Comparison of ENCODE assay signal across 8 cellular contexts in genomic region chr7:141654551-141654950, GRCh38. TPM values are rescaled to one million over a fixed set of nuclear protein-coding genes. Genes with fewer than 3 reads are reported as not detected.
DNase-seq lines count a peak whose midpoint lies in the region; ATAC-seq, FAIRE-seq and TF ChIP-seq lines count a peak whose summit lies in the region.

No MANE protein-coding gene starts in this region.

- peaks cover 7% of the 10 kb centered on the region for H3K36me3 ChIP-seq in A673 (ENCODE audit: insufficient read depth, low read length, poor library complexity, severe bottlenecking)
- peaks cover 9 to 12% of the 10 kb centered on the region in 2 experiments for H3K36me3 ChIP-seq in keratinocyte (ENCODE audit: control insufficient read depth in 2 of 2, extremely low read depth in 1 of 2, insufficient read depth in 2 of 2, low read length in 2 of 2)

- BruUV-seq in A673 (replicated peaks; lab: Mats Ljungman, UMichigan) = no TSS peak

- CTCF ChIA-PET in A673 (lab: Charles Lee) = interaction anchor here (0.6 to 1.0 kb wide), 3 partner anchors 28 to 131 kb away, joined by 3 to 10 read pairs (median 5); partner anchors contain the start of gene SSBP1

- H3K27me3 ChIP-seq in A673 (replicated peaks; ENCODE audit: insufficient read depth, low read depth, low read length, poor library complexity) = no peaks in the 10 kb centered on the region
- no peaks in the 10 kb centered on the region for H3K27me3 ChIP-seq in keratinocyte (ENCODE audit: control insufficient read depth, extremely low read depth, insufficient read depth, low read length)

- POLR2A ChIA-PET in A673 (lab: Charles Lee; ENCODE audit: low non-redundant PET) = no interaction called here

- H3K79me2 ChIP-seq in keratinocyte (ENCODE audit: control insufficient read depth, insufficient read depth, low read length) = no peaks in the 10 kb centered on the region

- H4K20me1 ChIP-seq in keratinocyte (ENCODE audit: control insufficient read depth, extremely low read depth, insufficient read depth, low read length) = no peaks in the 10 kb centered on the region

- intact Hi-C loops in A673 (cut with micrococcal nuclease; ENCODE audit: unreplicated experiment) = loop anchor here (1.0 to 5.0 kb wide), 3 partner anchors 84 to 582 kb away; partner anchors contain the start of genes SSBP1 and TMEM178B

- H3K9ac ChIP-seq in keratinocyte (ENCODE audit: control insufficient read depth, extremely low read depth, insufficient read depth, low read length) = no peak overlapping the region

- dilution Hi-C loops in keratinocyte (cut with MboI; ENCODE audit: extremely low pct_ligation_motif_present, low sequenced_read_pairs) = no loop called here

- no peaks in the 10 kb centered on the region for H3K9me1 ChIP-seq in keratinocyte (ENCODE audit: control insufficient read depth, extremely low read depth, insufficient read depth, low read length)

- peak; percentile 79 for ATAC-seq in GM18517 (IDR thresholded peaks at IDR 0.05; ENCODE audit: unreplicated experiment)
- ATAC-seq in HG03045 (IDR thresholded peaks at IDR 0.05; ENCODE audit: unreplicated experiment) = peak; percentile 74

- FAIRE-seq in keratinocyte (lab: Jason Lieb, UNC) = no peak

- H3K27ac ChIP-seq in A673 (ENCODE audit: low read depth, low read length, poor library complexity, severe bottlenecking) (no peak overlapping the region), keratinocyte (ENCODE audit: control insufficient read depth, insufficient read depth, low read length) (no peak overlapping the region)

- H3K9me3 ChIP-seq in A673 (ENCODE audit: low read depth, low read length, poor library complexity, severe bottlenecking) = no peaks in the 10 kb centered on the region
- no peaks in the 10 kb centered on the region for H3K9me3 ChIP-seq in keratinocyte (ENCODE audit: control insufficient read depth, low read depth, low read length)

- no peak overlapping the region for H3K4me2 ChIP-seq in keratinocyte (ENCODE audit: control insufficient read depth, extremely low read depth, insufficient read depth, low read depth, low read length)

- no peak overlapping the region for H2AFZ ChIP-seq in keratinocyte (ENCODE audit: control insufficient read depth, low read length)

- H3K4me3 ChIP-seq in A673 (ENCODE audit: low read depth, low read length, poor library complexity, severe bottlenecking) (no peak overlapping the region), cardiac fibroblast (replicated peaks in 1 of 2; ENCODE audit: low read depth in 2 of 2, low read length in 2 of 2) (no peak overlapping the region), keratinocyte (ENCODE audit: control insufficient read depth in 2 of 3, extremely low read depth in 1 of 3, insufficient read depth in 2 of 3, low read depth in 1 of 3, low read length in 3 of 3) (no peak overlapping the region)

- peak; percentile 83 for DNase-seq in A673 (ENCODE audit: low spot score)
- peak; percentile 17 for DNase-seq in NCI-H2107 (lab: John Stamatoyannopoulos, UW)
- peak; percentile 20 for DNase-seq in UCSD-AML1 (lab: John Stamatoyannopoulos, UW; ENCODE audit: unreplicated experiment)
- DNase-seq in cardiac fibroblast (ENCODE audit: low read depth in 2 of 2) = peak; percentile 80 to 81
- no peak for DNase-seq in keratinocyte (ENCODE audit: low read depth, low spot score)
- peak; percentile 10 to 27 (median 16) for DNase-seq in stimulated activated CD4-positive, alpha-beta T cell treated with anti-CD3 and anti-CD28 coated beads, TNF-alpha, amount 100 ng/mL, for 1 hour (ENCODE audit: low read depth in 3 of 3, low spot score in 1 of 3)

- TF ChIP-seq CTCF in A673 (conservative IDR thresholded peaks at IDR 0.05; ENCODE audit: low read depth, low read length) (peak; percentile 81), cardiac fibroblast (IDR thresholded peaks at IDR 0.05; ENCODE audit: low read depth, low read length) (peak; percentile 81), keratinocyte (optimal IDR thresholded peaks at IDR 0.05 in 1 of 3, IDR thresholded peaks at IDR 0.05 in 1 of 3, conservative IDR thresholded peaks at IDR 0.05 in 1 of 3; ENCODE audit: extremely low read depth in 1 of 3, insufficient read depth in 2 of 3, low read length in 3 of 3) (peak; percentile 64 to 75 (median 73))

- H3K4me1 ChIP-seq in A673 (ENCODE audit: insufficient read depth, low read length, poor library complexity, severe bottlenecking) (no peaks in the 10 kb centered on the region), keratinocyte (ENCODE audit: control insufficient read depth, extremely low read depth, insufficient read depth, low read length) (no peaks in the 10 kb centered on the region)

RNA-seq across cellular contexts. Expression of gene DENND11, which starts 47.4 kb away (rescaled TPM):
- 11.9 and 12.3 TPM in 2 replicates for total RNA-seq in A673 (2021)
- polyA plus RNA-seq in keratinocyte = 3.3 to 5.4 TPM (median 4.7 TPM) in 3 replicates
- 2.4 TPM for polyA plus RNA-seq in keratinocyte (2011; ENCODE audit: low read depth)
- polyA plus RNA-seq in keratinocyte (2011; cell fraction: cytosol; rRNA removed) = 2.1 and 2.8 TPM in 2 replicates
- polyA plus RNA-seq in keratinocyte (2011; cell fraction: nucleus; rRNA removed) = 11.5 and 13.4 TPM in 2 replicates
- 3.4 and 3.9 TPM in 2 replicates for polyA plus RNA-seq in keratinocyte (2012; ENCODE audit: low replicate concordance)
- polyA minus RNA-seq in keratinocyte = 4.5 to 8.9 TPM (median 6.1 TPM) in 3 replicates
- polyA minus RNA-seq in keratinocyte (2011; cell fraction: cytosol; rRNA and poly(A)+ RNA removed) = 2.7 TPM
- polyA minus RNA-seq in keratinocyte (2011; cell fraction: nucleus; rRNA and poly(A)+ RNA removed) = 6.1 and 9.4 TPM in 2 replicates

RNA-seq across cellular contexts. Expression of gene WEE2, which starts 53.6 kb away (rescaled TPM):
- 0.09 TPM in 1 of 2 replicates, not detected in the other for total RNA-seq in A673 (2021)
- polyA plus RNA-seq in keratinocyte = not detected in 3 replicates
- 0.09 TPM for polyA plus RNA-seq in keratinocyte (2011; ENCODE audit: low read depth)
- not detected in 2 replicates for polyA plus RNA-seq in keratinocyte (2011; cell fraction: cytosol; rRNA removed)
- polyA plus RNA-seq in keratinocyte (2011; cell fraction: nucleus; rRNA removed) = not detected in 2 replicates
- not detected in 2 replicates for polyA plus RNA-seq in keratinocyte (2012; ENCODE audit: low replicate concordance)
- polyA minus RNA-seq in keratinocyte = not detected in 3 replicates
- polyA minus RNA-seq in keratinocyte (2011; cell fraction: cytosol; rRNA and poly(A)+ RNA removed) = not detected
- not detected in 2 replicates for polyA minus RNA-seq in keratinocyte (2011; cell fraction: nucleus; rRNA and poly(A)+ RNA removed)
